In genomic region chr4:173191623-173192041, GRCh38 we compare ENCODE assay signal across 11 cellular contexts. TPM values are rescaled to one million over a fixed set of nuclear protein-coding genes. Genes with fewer than 3 reads are reported as not detected.
DNase-seq lines count a peak whose midpoint lies in the region; ATAC-seq and TF ChIP-seq lines count a peak whose summit lies in the region.
"Had no signal": no experiment of that assay in that cellular context is flagged by ENCODE, and none has a peak within 500 bp of the region (broad histone marks: within the 10 kb centered on the region; RNA-seq: fewer than 3 reads in every experiment).

No MANE protein-coding gene starts in this region.

- no peaks in the 10 kb centered on the region for H3K36me3 Mint-ChIP-seq in activated CD4-positive, alpha-beta memory T cell treated with anti-CD3 and anti-CD28 coated beads for 36 hours
- no peaks in the 10 kb centered on the region for H3K36me3 Mint-ChIP-seq in activated CD4-positive, alpha-beta memory T cell treated with anti-CD3 and anti-CD28 coated beads, Interleukin-2, amount 10 ng/mL, durations not matched to agents 7 days and 5 days (ENCODE audit: low read depth)
- peaks cover 5% of the 10 kb centered on the region for H3K36me3 Mint-ChIP-seq in stimulated activated naive CD8-positive, alpha-beta T cell treated with anti-CD3 and anti-CD28 coated beads, Interleukin-15, Interleukin-2, amounts not matched to agents 100 ng/mL and 50 ng/mL, for 24 hours (ENCODE audit: low read depth)

- POLR2A ChIA-PET in activated CD4-positive, alpha-beta memory T cell treated with anti-CD3 and anti-CD28 coated beads for 36 hours (lab: Charles Lee): no interaction called here
- POLR2A ChIA-PET in activated CD4-positive, alpha-beta memory T cell treated with anti-CD3 and anti-CD28 coated beads, Interleukin-2, amount 10 ng/mL, durations not matched to agents 7 days and 5 days (lab: Charles Lee): no interaction called here
- POLR2A ChIA-PET in RWPE1 (lab: Yijun Ruan, JAX; ENCODE audit: low non-redundant PET): no interaction called here

- H3K9me3 Mint-ChIP-seq in activated CD4-positive, alpha-beta memory T cell treated with anti-CD3 and anti-CD28 coated beads for 36 hours: no peaks in the 10 kb centered on the region
- no peaks in the 10 kb centered on the region for H3K9me3 Mint-ChIP-seq in activated CD4-positive, alpha-beta memory T cell treated with anti-CD3 and anti-CD28 coated beads, Interleukin-2, amount 10 ng/mL, durations not matched to agents 7 days and 5 days
- H3K9me3 Mint-ChIP-seq in stimulated activated naive CD8-positive, alpha-beta T cell treated with anti-CD3 and anti-CD28 coated beads, Interleukin-15, Interleukin-2, amounts not matched to agents 100 ng/mL and 50 ng/mL, for 24 hours: no peaks in the 10 kb centered on the region

- H3K27ac Mint-ChIP-seq in activated CD4-positive, alpha-beta memory T cell treated with anti-CD3 and anti-CD28 coated beads for 36 hours: peak overlapping the region; percentile 24
- no peak overlapping the region for H3K27ac Mint-ChIP-seq in activated CD4-positive, alpha-beta memory T cell treated with anti-CD3 and anti-CD28 coated beads, Interleukin-2, amount 10 ng/mL, durations not matched to agents 7 days and 5 days
- peak overlapping the region; percentile 90 for H3K27ac Mint-ChIP-seq in stimulated activated naive CD8-positive, alpha-beta T cell treated with anti-CD3 and anti-CD28 coated beads, Interleukin-15, Interleukin-2, amounts not matched to agents 100 ng/mL and 50 ng/mL, for 24 hours
- H3K27ac Mint-ChIP-seq: B cell had no signal

- TF ChIP-seq CTCF in RWPE1 (conservative IDR thresholded peaks at IDR 0.05; ENCODE audit: low read depth): no peak

- DNase-seq in activated CD4-positive, alpha-beta memory T cell treated with anti-CD3 and anti-CD28 coated beads for 36 hours: no peak
- DNase-seq in activated CD4-positive, alpha-beta memory T cell treated with anti-CD3 and anti-CD28 coated beads, Interleukin-2, amount 10 ng/mL, durations not matched to agents 7 days and 5 days: no peak
- peak; percentile 68 for DNase-seq in RWPE1 (ENCODE audit: low spot score)
- DNase-seq in CD1c-positive myeloid dendritic cell (ENCODE audit: extremely low spot score): no peak
- DNase-seq in caudate nucleus (lab: John Stamatoyannopoulos, UW): no peak

- peak; percentile 93 for ATAC-seq in esophagus mucosa
- ATAC-seq in GM18861 (IDR thresholded peaks at IDR 0.05; ENCODE audit: unreplicated experiment): no peak

- H3K27ac ChIP-seq in RWPE1 (no peak overlapping the region), caudate nucleus (ENCODE audit: low read depth, low read length) (no peak overlapping the region)
- H3K27ac ChIP-seq: cardiac muscle cell, parathyroid adenoma had no signal

- intact Hi-C loops in activated CD4-positive, alpha-beta memory T cell treated with anti-CD3 and anti-CD28 coated beads for 36 hours (cut with micrococcal nuclease): loop anchor here (1.0 to 2.0 kb wide), 2 partner anchors 22 to 65 kb away; no protein-coding TSS in a partner anchor

- peaks cover 44% of the 10 kb centered on the region for H3K4me1 Mint-ChIP-seq in activated CD4-positive, alpha-beta memory T cell treated with anti-CD3 and anti-CD28 coated beads for 36 hours (ENCODE audit: low read depth)
- peaks cover 24% of the 10 kb centered on the region for H3K4me1 Mint-ChIP-seq in activated CD4-positive, alpha-beta memory T cell treated with anti-CD3 and anti-CD28 coated beads, Interleukin-2, amount 10 ng/mL, durations not matched to agents 7 days and 5 days
- peaks cover 52% of the 10 kb centered on the region for H3K4me1 Mint-ChIP-seq in stimulated activated naive CD8-positive, alpha-beta T cell treated with anti-CD3 and anti-CD28 coated beads, Interleukin-15, Interleukin-2, amounts not matched to agents 100 ng/mL and 50 ng/mL, for 24 hours (ENCODE audit: low read depth)

- H3K4me3 Mint-ChIP-seq in activated CD4-positive, alpha-beta memory T cell treated with anti-CD3 and anti-CD28 coated beads for 36 hours: no peak overlapping the region
- H3K4me3 Mint-ChIP-seq in activated CD4-positive, alpha-beta memory T cell treated with anti-CD3 and anti-CD28 coated beads, Interleukin-2, amount 10 ng/mL, durations not matched to agents 7 days and 5 days: no peak overlapping the region
- peak overlapping the region; percentile 8 for H3K4me3 Mint-ChIP-seq in stimulated activated naive CD8-positive, alpha-beta T cell treated with anti-CD3 and anti-CD28 coated beads, Interleukin-15, Interleukin-2, amounts not matched to agents 100 ng/mL and 50 ng/mL, for 24 hours
- H3K4me3 Mint-ChIP-seq: B cell had no signal

- CTCF ChIA-PET in activated CD4-positive, alpha-beta memory T cell treated with anti-CD3 and anti-CD28 coated beads for 36 hours (lab: Charles Lee): no interaction called here
- CTCF ChIA-PET in activated CD4-positive, alpha-beta memory T cell treated with anti-CD3 and anti-CD28 coated beads, Interleukin-2, amount 10 ng/mL, durations not matched to agents 7 days and 5 days (lab: Charles Lee): no interaction called here
- CTCF ChIA-PET in RWPE1 (lab: Yijun Ruan, JAX): interaction anchor here (0.6 kb wide), 1 partner anchor 34 kb away, joined by 3 read pairs; no protein-coding TSS in a partner anchor

- H3K27me3 Mint-ChIP-seq in activated CD4-positive, alpha-beta memory T cell treated with anti-CD3 and anti-CD28 coated beads for 36 hours: no peaks in the 10 kb centered on the region
- H3K27me3 Mint-ChIP-seq in activated CD4-positive, alpha-beta memory T cell treated with anti-CD3 and anti-CD28 coated beads, Interleukin-2, amount 10 ng/mL, durations not matched to agents 7 days and 5 days: no peaks in the 10 kb centered on the region
- H3K27me3 Mint-ChIP-seq in stimulated activated naive CD8-positive, alpha-beta T cell treated with anti-CD3 and anti-CD28 coated beads, Interleukin-15, Interleukin-2, amounts not matched to agents 100 ng/mL and 50 ng/mL, for 24 hours: no peaks in the 10 kb centered on the region
- H3K27me3 Mint-ChIP-seq: B cell had no signal

RNA-seq across cellular contexts. Expression of gene GALNT7, which starts 23.0 kb away (rescaled TPM):
- 10 to 100 TPM; 14.4 to 16.0 TPM for total RNA-seq in activated CD4-positive, alpha-beta memory T cell treated with anti-CD3 and anti-CD28 coated beads for 36 hours
- total RNA-seq in activated CD4-positive, alpha-beta memory T cell treated with anti-CD3 and anti-CD28 coated beads, Interleukin-2, amount 10 ng/mL, durations not matched to agents 7 days and 5 days: 10 to 100 TPM; 16.0 to 19.1 TPM
- 39.0 TPM for total RNA-seq in esophagus mucosa
